Comparison of ENCODE assay signal across 3 cellular contexts in genomic region chr1:223852337-223852736, GRCh38.
A peak's percentile ranks its signal among the peaks of the same experiment; 100 is the strongest.
TF ChIP-seq lines count a peak whose summit lies in the region.

No MANE protein-coding gene starts in this region.

TF ChIP-seq in GM12891, 5 proteins besides CTCF, POLR2A, EP300 and RAD21:
- no peak for TF ChIP-seq TAF1 (IDR thresholded peaks at IDR 0.05; ENCODE audit: low read depth, low read length)
- TF ChIP-seq POLR2AphosphoS5 (IDR thresholded peaks at IDR 0.05; ENCODE audit: low read depth, low read length) = no peak
- TF ChIP-seq PAX5 (IDR thresholded peaks at IDR 0.05; ENCODE audit: insufficient read depth, low read length, severe bottlenecking) = no peak
- TF ChIP-seq SPI1 (IDR thresholded peaks at IDR 0.05; ENCODE audit: low read depth, low read length) = peak; percentile 62

TF ChIP-seq in HEK293, 187 proteins besides CTCF, POLR2A, EP300 and RAD21:
- TF ChIP-seq ZNF747 (tag by site-specific recombination; IDR thresholded peaks at IDR 0.05) (no peak), ZNF571 (tag by site-specific recombination; IDR thresholded peaks at IDR 0.05) (no peak), ZNF214 (tag by site-specific recombination; IDR thresholded peaks at IDR 0.05; ENCODE audit: borderline replicate concordance) (no peak), ZNF785 (tag by site-specific recombination; IDR thresholded peaks at IDR 0.05) (no peak), IKZF3 (tag by site-specific recombination; IDR thresholded peaks at IDR 0.05) (no peak), ZBTB21 (tag by site-specific recombination; IDR thresholded peaks at IDR 0.05) (no peak), ZNF302 (tag by site-specific recombination; IDR thresholded peaks at IDR 0.05; ENCODE audit: low read depth) (no peak), ZNF114 (tag by site-specific recombination; IDR thresholded peaks at IDR 0.05) (no peak), ZNF354C (tag by site-specific recombination; IDR thresholded peaks at IDR 0.05; ENCODE audit: borderline replicate concordance, low read depth) (no peak), ZNF341 (tag by site-specific recombination; IDR thresholded peaks at IDR 0.05; ENCODE audit: low read depth) (peak; percentile 52), ZNF837 (tag by site-specific recombination; IDR thresholded peaks at IDR 0.05) (no peak), PRDM1 (tag by site-specific recombination; IDR thresholded peaks at IDR 0.05) (peak; percentile 62; the same call in 1 of the 2 replicates), ZNF513 (tag by site-specific recombination; IDR thresholded peaks at IDR 0.05) (no peak), SCRT1 (tag by site-specific recombination; IDR thresholded peaks at IDR 0.05; ENCODE audit: borderline replicate concordance) (no peak)
- TF ChIP-seq, protein P1, sequence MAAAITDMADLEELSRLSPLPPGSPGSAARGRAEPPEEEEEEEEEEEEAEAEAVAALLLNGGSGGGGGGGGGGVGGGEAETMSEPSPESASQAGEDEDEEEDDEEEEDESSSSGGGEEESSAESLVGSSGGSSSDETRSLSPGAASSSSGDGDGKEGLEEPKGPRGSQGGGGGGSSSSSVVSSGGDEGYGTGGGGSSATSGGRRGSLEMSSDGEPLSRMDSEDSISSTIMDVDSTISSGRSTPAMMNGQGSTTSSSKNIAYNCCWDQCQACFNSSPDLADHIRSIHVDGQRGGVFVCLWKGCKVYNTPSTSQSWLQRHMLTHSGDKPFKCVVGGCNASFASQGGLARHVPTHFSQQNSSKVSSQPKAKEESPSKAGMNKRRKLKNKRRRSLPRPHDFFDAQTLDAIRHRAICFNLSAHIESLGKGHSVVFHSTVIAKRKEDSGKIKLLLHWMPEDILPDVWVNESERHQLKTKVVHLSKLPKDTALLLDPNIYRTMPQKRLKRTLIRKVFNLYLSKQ (tag by site-specific recombination; IDR thresholded peaks at IDR 0.05; ENCODE audit: borderline replicate concordance) = no peak
- TF ChIP-seq, protein P2, sequence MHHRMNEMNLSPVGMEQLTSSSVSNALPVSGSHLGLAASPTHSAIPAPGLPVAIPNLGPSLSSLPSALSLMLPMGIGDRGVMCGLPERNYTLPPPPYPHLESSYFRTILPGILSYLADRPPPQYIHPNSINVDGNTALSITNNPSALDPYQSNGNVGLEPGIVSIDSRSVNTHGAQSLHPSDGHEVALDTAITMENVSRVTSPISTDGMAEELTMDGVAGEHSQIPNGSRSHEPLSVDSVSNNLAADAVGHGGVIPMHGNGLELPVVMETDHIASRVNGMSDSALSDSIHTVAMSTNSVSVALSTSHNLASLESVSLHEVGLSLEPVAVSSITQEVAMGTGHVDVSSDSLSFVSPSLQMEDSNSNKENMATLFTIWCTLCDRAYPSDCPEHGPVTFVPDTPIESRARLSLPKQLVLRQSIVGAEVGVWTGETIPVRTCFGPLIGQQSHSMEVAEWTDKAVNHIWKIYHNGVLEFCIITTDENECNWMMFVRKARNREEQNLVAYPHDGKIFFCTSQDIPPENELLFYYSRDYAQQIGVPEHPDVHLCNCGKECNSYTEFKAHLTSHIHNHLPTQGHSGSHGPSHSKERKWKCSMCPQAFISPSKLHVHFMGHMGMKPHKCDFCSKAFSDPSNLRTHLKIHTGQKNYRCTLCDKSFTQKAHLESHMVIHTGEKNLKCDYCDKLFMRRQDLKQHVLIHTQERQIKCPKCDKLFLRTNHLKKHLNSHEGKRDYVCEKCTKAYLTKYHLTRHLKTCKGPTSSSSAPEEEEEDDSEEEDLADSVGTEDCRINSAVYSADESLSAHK (tag by site-specific recombination; IDR thresholded peaks at IDR 0.05) = no peak

TF ChIP-seq in K562, 482 proteins besides CTCF, POLR2A, EP300 and RAD21:
- TF ChIP-seq SPI1 (IDR thresholded peaks at IDR 0.05; ENCODE audit: borderline replicate concordance, low read depth, low read length) = peak; percentile 73; the same call in 1 of the 2 replicates
- no peak for TF ChIP-seq ZBED1 (IDR thresholded peaks at IDR 0.05)
